8 cellular contexts compared by ENCODE assay signal in the genomic region with DNA sequence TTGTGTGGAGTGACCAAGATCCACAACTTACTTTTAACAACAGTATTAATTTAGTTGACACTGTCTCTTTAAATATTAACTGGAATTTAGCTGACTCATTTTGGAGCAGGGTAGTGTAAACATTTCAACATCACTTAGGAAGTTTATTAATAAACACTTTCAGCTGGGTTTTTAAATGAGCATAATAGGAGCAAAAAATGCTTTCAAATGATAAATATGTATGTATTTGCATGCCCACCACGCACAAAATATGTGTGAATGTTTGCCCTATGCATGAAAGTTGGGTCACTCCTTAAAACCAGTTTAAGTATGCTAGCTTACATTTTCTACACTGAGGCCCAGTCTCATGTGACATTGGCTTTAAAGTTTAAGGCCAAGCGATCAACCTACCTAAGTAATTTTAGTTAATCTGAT. TPM values are rescaled to one million over a fixed set of nuclear protein-coding genes. Genes with fewer than 3 reads are reported as not detected.
DNase-seq lines count a peak whose midpoint lies in the region; ATAC-seq and TF ChIP-seq lines count a peak whose summit lies in the region.

No MANE protein-coding gene starts in this region.

- no peaks in the 10 kb centered on the region for H3K9me2 ChIP-seq in SK-N-SH

- no peak for TF ChIP-seq EP300 in SK-N-SH (IDR thresholded peaks at IDR 0.05; ENCODE audit: borderline replicate concordance in 1 of 2, low read depth in 1 of 2, low read length in 1 of 2)

- peak overlapping the region; percentile 86 for H3K4me2 ChIP-seq in SK-N-SH

- peaks cover 78% of the 10 kb centered on the region for H3K36me3 Mint-ChIP-seq in activated T-helper 17 cell treated with anti-CD3 and anti-CD28 coated beads, Interleukin-2, amount 50 U/mL, for 72 hours (ENCODE audit: low read depth)

- peaks cover 21 to 31% of the 10 kb centered on the region in 2 experiments; a peak in 3 of 4 replicates for H3K4me1 ChIP-seq in SK-N-SH (ENCODE audit: control insufficient read depth in 1 of 2, insufficient read depth in 2 of 2, low read depth in 1 of 2, low read length in 1 of 2)
- H3K4me1 ChIP-seq in iPS-20b (ENCODE audit: insufficient read depth, low read length) = peaks cover 18% of the 10 kb centered on the region; the same call in 1 of the 2 replicates

- H3K36me3 ChIP-seq in SK-N-SH (replicated peaks in 1 of 2; ENCODE audit: control insufficient read depth in 1 of 2, insufficient read depth in 2 of 2, low read length in 1 of 2) = peaks cover 44 to 60% of the 10 kb centered on the region in 2 experiments
- H3K36me3 ChIP-seq in iPS-20b (ENCODE audit: insufficient read depth, low read depth, low read length) = peaks cover 68% of the 10 kb centered on the region

- H3K27ac ChIP-seq in SK-N-SH (ENCODE audit: low read depth in 2 of 2, low read length in 1 of 2) (peak overlapping the region; percentile 22 to 99; a peak in 3 of 4 replicates), iPS-20b (ENCODE audit: low read length) (no peak overlapping the region)

- TF ChIP-seq RAD21 in SK-N-SH (IDR thresholded peaks at IDR 0.05; ENCODE audit: low read length) = no peak

- CTCF ChIA-PET in SK-N-SH (lab: Yijun Ruan, JAX) = interaction anchor here (1.3 kb wide), 1 partner anchor 69 kb away, joined by 4 read pairs; no protein-coding TSS in a partner anchor

- no peaks in the 10 kb centered on the region for H3K9me3 Mint-ChIP-seq in activated T-helper 17 cell treated with anti-CD3 and anti-CD28 coated beads, Interleukin-2, amount 50 U/mL, for 72 hours

- WGBS in SK-N-SH (ENCODE audit: low lambda C conversion rate) = 16% methylated on average over 2 of the region's 2 CpGs

- H3K9me3 ChIP-seq in SK-N-SH (no peaks in the 10 kb centered on the region), iPS-20b (ENCODE audit: insufficient read depth, low read depth, low read length) (no peaks in the 10 kb centered on the region)

- ATAC-seq in SK-N-SH treated with all-trans-retinoic acid at 6 μM for 48 hours = no peak
- no peak for ATAC-seq in activated T-helper 17 cell treated with anti-CD3 and anti-CD28 coated beads, Interleukin-2, amount 50 U/mL, for 72 hours (replicated peaks)
- ATAC-seq in HG02885 (IDR thresholded peaks at IDR 0.05; ENCODE audit: poor library complexity, unreplicated experiment) = no peak

- peaks cover 77% of the 10 kb centered on the region for H3K79me2 ChIP-seq in SK-N-SH (ENCODE audit: insufficient read depth)

- POLR2A ChIA-PET in SK-N-SH (lab: Yijun Ruan, JAX) = no interaction called here

- H3K9ac ChIP-seq in SK-N-SH (peak overlapping the region; percentile 98; the same call in 1 of the 2 replicates), iPS-20b (ENCODE audit: low read depth, low read length) (peak overlapping the region; percentile 99; the same call in 1 of the 2 replicates)

- H3K27ac Mint-ChIP-seq in activated T-helper 17 cell treated with anti-CD3 and anti-CD28 coated beads, Interleukin-2, amount 50 U/mL, for 72 hours = peak overlapping the region; percentile 88

- no peak for TF ChIP-seq CTCF in SK-N-SH (IDR thresholded peaks at IDR 0.05)

- peaks cover 69% of the 10 kb centered on the region for H4K20me1 ChIP-seq in SK-N-SH (ENCODE audit: insufficient read depth)

- H3K27me3 ChIP-seq in SK-N-SH (ENCODE audit: insufficient read depth) (no peaks in the 10 kb centered on the region), iPS-20b (ENCODE audit: insufficient read depth, low read length) (no peaks in the 10 kb centered on the region)

- no peak for DNase-seq in SK-N-SH
- peak; percentile 21 for DNase-seq in stromal cell of bone marrow (ENCODE audit: low read depth)
- no peak for DNase-seq in UCSD-AML1 (lab: John Stamatoyannopoulos, UW; ENCODE audit: unreplicated experiment)
- no peak for DNase-seq in H4 (ENCODE audit: low spot score)

- H2AFZ ChIP-seq in SK-N-SH (ENCODE audit: low read depth) = no peak overlapping the region

- H3K4me3 ChIP-seq in SK-N-SH (ENCODE audit: low read depth in 2 of 2, low read length in 1 of 2) = peak overlapping the region; percentile 84 to 85
- peak overlapping the region; percentile 100 for H3K4me3 ChIP-seq in iPS-20b (ENCODE audit: low read length)

- peaks cover 18% of the 10 kb centered on the region for H3F3A ChIP-seq in SK-N-SH (replicated peaks; ENCODE audit: insufficient read depth)

- peaks cover 26% of the 10 kb centered on the region for H3K4me1 Mint-ChIP-seq in activated T-helper 17 cell treated with anti-CD3 and anti-CD28 coated beads, Interleukin-2, amount 50 U/mL, for 72 hours

- H3K27me3 Mint-ChIP-seq in activated T-helper 17 cell treated with anti-CD3 and anti-CD28 coated beads, Interleukin-2, amount 50 U/mL, for 72 hours = no peaks in the 10 kb centered on the region

- H3K4me3 Mint-ChIP-seq in activated T-helper 17 cell treated with anti-CD3 and anti-CD28 coated beads, Interleukin-2, amount 50 U/mL, for 72 hours = peak overlapping the region; percentile 87

TF ChIP-seq in SK-N-SH, 30 proteins besides CTCF, POLR2A, EP300 and RAD21:
- TF ChIP-seq JUND (IDR thresholded peaks at IDR 0.05) (no peak), TEAD4 (IDR thresholded peaks at IDR 0.05; ENCODE audit: borderline replicate concordance, insufficient read depth) (no peak), TAF1 (IDR thresholded peaks at IDR 0.05; ENCODE audit: borderline replicate concordance, low read depth, low read length) (no peak), FOSL2 (IDR thresholded peaks at IDR 0.05; ENCODE audit: borderline replicate concordance, low read depth) (0 out of 2 replicates have a peak, but pooled peaks have one; percentile 14)
- TF ChIP-seq, protein P1, sequence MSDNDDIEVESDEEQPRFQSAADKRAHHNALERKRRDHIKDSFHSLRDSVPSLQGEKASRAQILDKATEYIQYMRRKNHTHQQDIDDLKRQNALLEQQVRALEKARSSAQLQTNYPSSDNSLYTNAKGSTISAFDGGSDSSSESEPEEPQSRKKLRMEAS (IDR thresholded peaks at IDR 0.05; ENCODE audit: low read depth) = peak; percentile 7; the same call in 1 of the 2 replicates

TF ChIP-seq in SK-N-SH treated with all-trans-retinoic acid at 6 μM for 48 hours, 23 proteins besides CTCF, POLR2A, EP300 and RAD21:
- TF ChIP-seq ARNTL (CRISPR knock-in tag; IDR thresholded peaks at IDR 0.05; ENCODE audit: borderline replicate concordance, low read depth) (no peak), GLIS3 (CRISPR knock-in tag; IDR thresholded peaks at IDR 0.05) (no peak), PPARA (CRISPR knock-in tag; IDR thresholded peaks at IDR 0.05; ENCODE audit: borderline replicate concordance) (no peak), ZNF8 (CRISPR knock-in tag; IDR thresholded peaks at IDR 0.05) (no peak)

RNA-seq across cellular contexts. Expression of a gene that starts 2.9 kb away (rescaled TPM):
- polyA plus RNA-seq in SK-N-SH (2012; rRNA removed) = 53.1 and 58.8 TPM in 2 replicates
- 72.5 and 74.3 TPM in 2 replicates for polyA plus RNA-seq in SK-N-SH (2012; cell fraction: cytosol; rRNA removed)
- 83.4 and 174 TPM in 2 replicates for polyA plus RNA-seq in SK-N-SH (2012; cell fraction: nucleus; rRNA removed)
- total RNA-seq in activated T-helper 17 cell treated with anti-CD3 and anti-CD28 coated beads, Interleukin-2, amount 50 U/mL, for 72 hours = 100 to 1,000 TPM; 104 to 175 TPM
- total RNA-seq in H4 (2014; rRNA removed; shearing (Covaris generic)) = 170 and 179 TPM in 2 replicates
